In genomic region chr17:17181666-17182600, GRCh38 we compare ENCODE assay signal across 13 cellular contexts. TPM values are rescaled to one million over a fixed set of nuclear protein-coding genes. Genes with fewer than 3 reads are reported as not detected.
DNase-seq lines count a peak whose midpoint lies in the region; ATAC-seq and TF ChIP-seq lines count a peak whose summit lies in the region.
"Had no signal": no experiment of that assay in that cellular context is flagged by ENCODE, and none has a peak within 500 bp of the region (broad histone marks: within the 10 kb centered on the region; RNA-seq: fewer than 3 reads in every experiment).

No MANE protein-coding gene starts in this region.

- H3K4me2 ChIP-seq in BLaER1 treated with 17β-estradiol and CSF1 and Interleukin-3, amounts not matched to agents 10 nM and 100 nM: peak overlapping the region; percentile 59 to 98 (median 95)
- H3K4me2 ChIP-seq in trophoblast cell (ENCODE audit: low read length): no peak overlapping the region

- no peak overlapping the region for H2AFZ ChIP-seq in trophoblast cell (ENCODE audit: insufficient read depth, low read length, poor library complexity)

- no peak overlapping the region for H3K23ac ChIP-seq in trophoblast cell (ENCODE audit: low read length)

- no peak overlapping the region for H4K8ac ChIP-seq in trophoblast cell (ENCODE audit: low read depth, low read length)

- WGBS in trophoblast cell (ENCODE audit: extremely low coverage, insufficient coverage, insufficient read length): no CpG with 5 or more reads among the region's 16 CpGs

- no peak overlapping the region for H2AK5ac ChIP-seq in trophoblast cell (ENCODE audit: low read length)

- H3K4me3 Mint-ChIP-seq in activated CD4-positive, alpha-beta memory T cell treated with anti-CD3 and anti-CD28 coated beads, Interleukin-2, amount 10 ng/mL, durations not matched to agents 7 days and 5 days: peak overlapping the region; percentile 74
- H3K4me3 Mint-ChIP-seq in memory B cell: peak overlapping the region; percentile 67
- H3K4me3 Mint-ChIP-seq: brain had no signal

- peaks cover 64 to 100% (median 100%) of the 10 kb centered on the region in 10 experiments for H3K4me1 ChIP-seq in BLaER1 treated with 17β-estradiol and CSF1 and Interleukin-3, amounts not matched to agents 10 nM and 100 nM
- H3K4me1 ChIP-seq in trophoblast cell (ENCODE audit: control insufficient read depth in 1 of 2, insufficient read depth in 2 of 2, low read length in 2 of 2): peaks cover 13% of the 10 kb centered on the region in 2 experiments

- peaks cover 82% of the 10 kb centered on the region for H3K36me3 Mint-ChIP-seq in activated CD4-positive, alpha-beta memory T cell treated with anti-CD3 and anti-CD28 coated beads, Interleukin-2, amount 10 ng/mL, durations not matched to agents 7 days and 5 days (ENCODE audit: low read depth)
- peaks cover 21% of the 10 kb centered on the region for H3K36me3 Mint-ChIP-seq in memory B cell

- no peak overlapping the region for H2BK120ac ChIP-seq in trophoblast cell (ENCODE audit: insufficient read depth, low read length, poor library complexity)

- peak overlapping the region; percentile 97 for H3K27ac Mint-ChIP-seq in activated CD4-positive, alpha-beta memory T cell treated with anti-CD3 and anti-CD28 coated beads, Interleukin-2, amount 10 ng/mL, durations not matched to agents 7 days and 5 days
- peak overlapping the region; percentile 89 for H3K27ac Mint-ChIP-seq in memory B cell

- ATAC-seq in GM19023 (IDR thresholded peaks at IDR 0.05; ENCODE audit: unreplicated experiment) (peak; percentile 36), memory B cell (ENCODE audit: low read depth) (peak; percentile 88), SK-N-SH treated with all-trans-retinoic acid at 6 μM for 48 hours (no peak), HG03097 (IDR thresholded peaks at IDR 0.05; ENCODE audit: low FRiP score, unreplicated experiment) (no peak)
- ATAC-seq: activated CD4-positive, CD25-positive, alpha-beta regulatory T cell treated with anti-CD3 and anti-CD28 coated beads, Interleukin-2, amount 50 U/mL, for 24 hours had no signal

- no peaks in the 10 kb centered on the region for H3K79me2 ChIP-seq in trophoblast cell (ENCODE audit: control insufficient read depth, insufficient read depth, low read length, poor library complexity)

- CTCF ChIA-PET in activated CD4-positive, alpha-beta memory T cell treated with anti-CD3 and anti-CD28 coated beads, Interleukin-2, amount 10 ng/mL, durations not matched to agents 7 days and 5 days (lab: Charles Lee): interaction anchor here (0.8 to 1.4 kb wide), 2 partner anchors 9 to 10 kb away, joined by 3 to 7 read pairs; no protein-coding TSS in a partner anchor

- H2BK5ac ChIP-seq in trophoblast cell (ENCODE audit: low read depth, low read length, poor library complexity): no peak overlapping the region

- H3K9ac ChIP-seq in BLaER1 treated with 17β-estradiol and CSF1 and Interleukin-3, amounts not matched to agents 10 nM and 100 nM: peak overlapping the region in 10 of 11 experiments; percentile 1 to 81 (median 72); a peak in 18 of 22 replicates
- H3K9ac ChIP-seq in trophoblast cell (ENCODE audit: low read length): no peak overlapping the region

- DNase-seq in activated CD4-positive, alpha-beta memory T cell treated with anti-CD3 and anti-CD28 coated beads, Interleukin-2, amount 10 ng/mL, durations not matched to agents 7 days and 5 days: peak; percentile 39
- DNase-seq in memory B cell (ENCODE audit: low spot score in 2 of 2): no peak
- DNase-seq in DMS153 treated with DMSO at 0.1 percent for 48 hours (lab: John Stamatoyannopoulos, UW; ENCODE audit: unreplicated experiment): no peak
- no peak for DNase-seq in trophoblast cell
- DNase-seq: NCI-H524, SJCRH30 had no signal

- no peak overlapping the region for H3K4ac ChIP-seq in trophoblast cell (ENCODE audit: low read depth, low read length)

- no peaks in the 10 kb centered on the region for H3K27me3 ChIP-seq in BLaER1 treated with 17β-estradiol and CSF1 and Interleukin-3, amounts not matched to agents 10 nM and 100 nM
- H3K27me3 ChIP-seq in trophoblast cell (ENCODE audit: insufficient read depth, low read length): no peaks in the 10 kb centered on the region
- H3K27me3 ChIP-seq: esophagus muscularis mucosa, SJCRH30 had no signal

- no peak overlapping the region for H4K91ac ChIP-seq in trophoblast cell (ENCODE audit: low read depth, low read length)

- H3K14ac ChIP-seq in trophoblast cell (ENCODE audit: low read length): no peak overlapping the region

- H3K4me1 Mint-ChIP-seq in activated CD4-positive, alpha-beta memory T cell treated with anti-CD3 and anti-CD28 coated beads, Interleukin-2, amount 10 ng/mL, durations not matched to agents 7 days and 5 days: peaks cover 95% of the 10 kb centered on the region
- H3K4me1 Mint-ChIP-seq in memory B cell: peaks cover 27% of the 10 kb centered on the region
- H3K4me1 Mint-ChIP-seq: brain had no signal

- POLR2A ChIA-PET in activated CD4-positive, alpha-beta memory T cell treated with anti-CD3 and anti-CD28 coated beads, Interleukin-2, amount 10 ng/mL, durations not matched to agents 7 days and 5 days (lab: Charles Lee): interaction anchor here (0.9 to 5.4 kb wide), 7 partner anchors 10 to 222 kb away, joined by 3 to 45 read pairs (median 4); partner anchors contain the start of genes FLCN and PLD6

- no peak overlapping the region for H3K18ac ChIP-seq in trophoblast cell (ENCODE audit: low read length)

- no peak overlapping the region for H2BK12ac ChIP-seq in trophoblast cell (ENCODE audit: low read length)

- peaks cover 7% of the 10 kb centered on the region for H3K79me1 ChIP-seq in trophoblast cell (ENCODE audit: low read length)

- peak overlapping the region in 9 of 11 experiments; percentile 53 to 89 (median 84); a peak in 18 of 22 replicates for H3K27ac ChIP-seq in BLaER1 treated with 17β-estradiol and CSF1 and Interleukin-3, amounts not matched to agents 10 nM and 100 nM
- no peak overlapping the region for H3K27ac ChIP-seq in trophoblast cell (ENCODE audit: low read depth, low read length)
- H3K27ac ChIP-seq: esophagus muscularis mucosa, SJCRH30 had no signal

- peaks cover 0 to 37% (median 0%) of the 10 kb centered on the region in 11 experiments; a peak in 10 of 22 replicates for H4K20me1 ChIP-seq in BLaER1 treated with 17β-estradiol and CSF1 and Interleukin-3, amounts not matched to agents 10 nM and 100 nM

- H3K4me3 ChIP-seq in BLaER1 treated with 17β-estradiol and CSF1 and Interleukin-3, amounts not matched to agents 10 nM and 100 nM: peak overlapping the region in 7 of 10 experiments; percentile 23 to 53 (median 46); a peak in 13 of 20 replicates
- no peak overlapping the region for H3K4me3 ChIP-seq in trophoblast cell (ENCODE audit: low read depth, low read length)
- H3K4me3 ChIP-seq: esophagus muscularis mucosa, SJCRH30 had no signal

- no peaks in the 10 kb centered on the region for H3K9me3 Mint-ChIP-seq in activated CD4-positive, alpha-beta memory T cell treated with anti-CD3 and anti-CD28 coated beads, Interleukin-2, amount 10 ng/mL, durations not matched to agents 7 days and 5 days
- H3K9me3 Mint-ChIP-seq in memory B cell: no peaks in the 10 kb centered on the region
- H3K9me3 Mint-ChIP-seq: brain had no signal

- no peaks in the 10 kb centered on the region for H3K27me3 Mint-ChIP-seq in activated CD4-positive, alpha-beta memory T cell treated with anti-CD3 and anti-CD28 coated beads, Interleukin-2, amount 10 ng/mL, durations not matched to agents 7 days and 5 days
- no peaks in the 10 kb centered on the region for H3K27me3 Mint-ChIP-seq in memory B cell
- H3K27me3 Mint-ChIP-seq: brain had no signal

- no peak overlapping the region for H4K12ac ChIP-seq in trophoblast cell (ENCODE audit: low read depth, low read length)

- peaks cover 29 to 71% (median 61%) of the 10 kb centered on the region in 11 experiments for H3K36me3 ChIP-seq in BLaER1 treated with 17β-estradiol and CSF1 and Interleukin-3, amounts not matched to agents 10 nM and 100 nM
- H3K36me3 ChIP-seq in trophoblast cell (ENCODE audit: control insufficient read depth in 1 of 2, insufficient read depth in 2 of 2, low read length in 2 of 2): peaks cover 59 to 61% of the 10 kb centered on the region in 2 experiments

- H3K9me3 ChIP-seq in BLaER1 treated with 17β-estradiol and CSF1 and Interleukin-3, amounts not matched to agents 10 nM and 100 nM (replicated peaks in 1 of 11): no peaks in the 10 kb centered on the region
- H3K9me3 ChIP-seq in trophoblast cell (ENCODE audit: insufficient read depth, low read depth, low read length): peaks cover 3% of the 10 kb centered on the region
- H3K9me3 ChIP-seq: esophagus muscularis mucosa, SJCRH30 had no signal

TF ChIP-seq in SK-N-SH treated with all-trans-retinoic acid at 6 μM for 48 hours, 23 proteins besides CTCF, POLR2A, EP300 and RAD21 (continues in another document):
- no peak for TF ChIP-seq SNAI2 (CRISPR knock-in tag; IDR thresholded peaks at IDR 0.05)
- TF ChIP-seq ESRRG (CRISPR knock-in tag; IDR thresholded peaks at IDR 0.05): no peak
- no peak for TF ChIP-seq ZC3H10 (CRISPR knock-in tag; IDR thresholded peaks at IDR 0.05)
- TF ChIP-seq GLIS3 (CRISPR knock-in tag; IDR thresholded peaks at IDR 0.05): no peak
- TF ChIP-seq ZFP30 (CRISPR knock-in tag; IDR thresholded peaks at IDR 0.05): no peak
- no peak for TF ChIP-seq OSR1 (CRISPR knock-in tag; IDR thresholded peaks at IDR 0.05)
- TF ChIP-seq CREB5 (CRISPR knock-in tag; IDR thresholded peaks at IDR 0.05; ENCODE audit: low read depth): no peak

RNA-seq across cellular contexts. Expression of gene PLD6, which starts 24.2 kb away (rescaled TPM):
- 1 to 10 TPM; 6.3 to 6.6 TPM for total RNA-seq in activated CD4-positive, alpha-beta memory T cell treated with anti-CD3 and anti-CD28 coated beads, Interleukin-2, amount 10 ng/mL, durations not matched to agents 7 days and 5 days
- polyA plus RNA-seq in trophoblast cell (2013): 0.10 and 0.11 TPM in 2 replicates

RNA-seq across cellular contexts. Expression of gene FLCN, which starts 55.0 kb away (rescaled TPM):
- total RNA-seq in activated CD4-positive, alpha-beta memory T cell treated with anti-CD3 and anti-CD28 coated beads, Interleukin-2, amount 10 ng/mL, durations not matched to agents 7 days and 5 days: 10 to 100 TPM; 48.8 to 53.1 TPM
- 19.4 and 21.6 TPM in 2 replicates for polyA plus RNA-seq in trophoblast cell (2013)

Comparison
In these comparisons a context has a peak if more than half of its experiments do, and no peak if none do; other contexts are left out.
1. ATAC-seq: peak in GM19023 (single experiment) and memory B cell (single experiment); none in SK-N-SH treated with all-trans-retinoic acid at 6 μM for 48 hours (single experiment) and HG03097 (single experiment).